20 cellular contexts compared by ENCODE assay signal in genomic region chr11:102286292-102286691, GRCh38. TPM values are rescaled to one million over a fixed set of nuclear protein-coding genes. Genes with fewer than 3 reads are reported as not detected.
DNase-seq lines count a peak whose midpoint lies in the region; ATAC-seq and TF ChIP-seq lines count a peak whose summit lies in the region.
"Had no signal": no experiment of that assay in that cellular context is flagged by ENCODE, and none has a peak within 500 bp of the region (broad histone marks: within the 10 kb centered on the region; RNA-seq: fewer than 3 reads in every experiment).

No MANE protein-coding gene starts in this region.

- H3K27ac Mint-ChIP-seq in mesothelial cell of epicardium (peak overlapping the region; percentile 78), type B pancreatic cell (peak overlapping the region; percentile 91)

- H3K27ac ChIP-seq in mammary epithelial cell (ENCODE audit: insufficient read depth, low read depth, low read length) = no peak overlapping the region
- H3K27ac ChIP-seq in Panc1 (ENCODE audit: low read length) = peak overlapping the region; percentile 64; the same call in 1 of the 2 replicates
- H3K27ac ChIP-seq: 22Rv1, SK-N-MC had no signal

- no peak overlapping the region for H3K9ac ChIP-seq in mammary epithelial cell (ENCODE audit: insufficient read depth, low read length)

- intact Hi-C loops in mammary epithelial cell (cut with micrococcal nuclease) (loop anchor here (10.0 kb wide), 1 partner anchor 271 kb away; no protein-coding TSS in a partner anchor), Panc1 (cut with micrococcal nuclease; ENCODE audit: unreplicated experiment) (loop anchor here (5.0 kb wide), 2 partner anchors 206 to 326 kb away; no protein-coding TSS in a partner anchor), Right ventricle myocardium inferior (cut with DNase I) (loop anchor here (5.0 kb wide), 1 partner anchor 211 kb away; no protein-coding TSS in a partner anchor)

- H3K9me3 Mint-ChIP-seq in mesothelial cell of epicardium (no peaks in the 10 kb centered on the region), type B pancreatic cell (no peaks in the 10 kb centered on the region)

- CTCF ChIA-PET in mammary epithelial cell (lab: Charles Lee; ENCODE audit: low non-redundant PET) = no interaction called here
- CTCF ChIA-PET in Panc1 (lab: Charles Lee) = no interaction called here

- no peak for TF ChIP-seq CTCF in mammary epithelial cell (conservative IDR thresholded peaks at IDR 0.05 in 1 of 2, IDR thresholded peaks at IDR 0.05 in 1 of 2; ENCODE audit: extremely low read depth in 1 of 2, insufficient read depth in 1 of 2, low read depth in 1 of 2, low read length in 2 of 2)
- no peak for TF ChIP-seq CTCF in Panc1 (IDR thresholded peaks at IDR 0.05)
- TF ChIP-seq CTCF in mesothelial cell of epicardium (IDR thresholded peaks at IDR 0.05; ENCODE audit: unreplicated experiment) = no peak
- no peak for TF ChIP-seq CTCF in type B pancreatic cell (conservative IDR thresholded peaks at IDR 0.05)

- H3K36me3 Mint-ChIP-seq in mesothelial cell of epicardium = no peaks in the 10 kb centered on the region
- H3K36me3 Mint-ChIP-seq in type B pancreatic cell = peaks cover 3% of the 10 kb centered on the region

- WGBS in mammary epithelial cell (ENCODE audit: low coverage, missing lambda C conversion rate) = 82% methylated on average over 3 of the region's 3 CpGs

- no peak overlapping the region for H3K4me3 Mint-ChIP-seq in mesothelial cell of epicardium
- H3K4me3 Mint-ChIP-seq in type B pancreatic cell = peak overlapping the region; percentile 71

- H3K27me3 Mint-ChIP-seq in mesothelial cell of epicardium (ENCODE audit: low read depth) = no peaks in the 10 kb centered on the region
- no peaks in the 10 kb centered on the region for H3K27me3 Mint-ChIP-seq in type B pancreatic cell

- H3K4me1 ChIP-seq in mammary epithelial cell (ENCODE audit: insufficient read depth, low read length) (peaks cover 10% of the 10 kb centered on the region), Panc1 (ENCODE audit: control insufficient read depth, insufficient read depth, low read length) (peaks cover 34% of the 10 kb centered on the region)

- H3K27me3 ChIP-seq in mammary epithelial cell (ENCODE audit: insufficient read depth, low read length) = no peaks in the 10 kb centered on the region
- H3K27me3 ChIP-seq in Panc1 (ENCODE audit: control insufficient read depth, insufficient read depth, low read length) = no peaks in the 10 kb centered on the region
- H3K27me3 ChIP-seq: BE2C, MG63 had no signal

- ATAC-seq in Panc1 (no peak), HG03175 (IDR thresholded peaks at IDR 0.05; ENCODE audit: unreplicated experiment) (no peak), Right ventricle myocardium inferior (no peak)

- dilution Hi-C loops in mammary epithelial cell (cut with HindIII; ENCODE audit: low sequenced_read_pairs) = no loop called here

- peaks cover 33% of the 10 kb centered on the region for H3K4me1 Mint-ChIP-seq in mesothelial cell of epicardium
- peaks cover 17% of the 10 kb centered on the region for H3K4me1 Mint-ChIP-seq in type B pancreatic cell (ENCODE audit: unreplicated experiment)

- no peak overlapping the region for H2AFZ ChIP-seq in mammary epithelial cell (ENCODE audit: low read depth, low read length)

- H4K20me1 ChIP-seq in mammary epithelial cell (ENCODE audit: insufficient read depth, low read length) = no peaks in the 10 kb centered on the region

- in situ Hi-C loops in T47D (cut with HindIII; ENCODE audit: low pct_unique_long_range_greater_than_20kb, low sequenced_read_pairs) (no loop called here), mammary epithelial cell (cut with MboI; ENCODE audit: low sequenced_read_pairs in 2 of 2) (loop anchor here (5.0 to 10.0 kb wide), 3 partner anchors 209 to 319 kb away; no protein-coding TSS in a partner anchor), Panc1 (cut with HindIII; ENCODE audit: low pct_unique_long_range_greater_than_20kb, low sequenced_read_pairs) (no loop called here), ACHN (cut with HindIII; ENCODE audit: low pct_ligation_motif_present, low pct_unique_long_range_greater_than_20kb, low sequenced_read_pairs) (no loop called here)

- no peak overlapping the region for H3K4me2 ChIP-seq in mammary epithelial cell (ENCODE audit: insufficient read depth, low read depth, low read length)

- H3K9me3 ChIP-seq in mammary epithelial cell (replicated peaks; ENCODE audit: insufficient read depth, low read length) (no peaks in the 10 kb centered on the region), Panc1 (ENCODE audit: control insufficient read depth, insufficient read depth, low read depth, low read length) (no peaks in the 10 kb centered on the region)
- H3K9me3 ChIP-seq: BE2C, MG63 had no signal

- H3K36me3 ChIP-seq in mammary epithelial cell (ENCODE audit: insufficient read depth, low read length) (no peaks in the 10 kb centered on the region), Panc1 (ENCODE audit: control insufficient read depth, insufficient read depth, low read length) (no peaks in the 10 kb centered on the region)
- H3K36me3 ChIP-seq: BE2C, MG63 had no signal

- POLR2A ChIA-PET in Panc1 (lab: Charles Lee) = no interaction called here

- DNase-seq in T47D (ENCODE audit: low read depth in 1 of 2, low spot score in 1 of 2) = peak; percentile 29 to 78
- no peak for DNase-seq in mammary epithelial cell
- DNase-seq in Panc1 (ENCODE audit: low read depth, low spot score) = no peak
- DNase-seq in mesothelial cell of epicardium (ENCODE audit: low spot score in 2 of 2, unreplicated experiment in 2 of 2) = no peak
- no peak for DNase-seq in type B pancreatic cell (ENCODE audit: extremely low spot score, unreplicated experiment)
- DNase-seq in ACHN = no peak
- DNase-seq in Right ventricle myocardium inferior (ENCODE audit: missing footprints) = no peak
- DNase-seq: BE2C; GOT3; KG1; MG63; NCI-H2029; NCI-H446 treated with DMSO at 0.1 percent for 48 hours; NCI-H526; NCI-H82; NK-92 treated with Interleukin-12 subunit alpha and Interleukin-12 subunit beta, amount 100 ng/mL, for 24 hours; SIG-M5 had no signal

- no peak overlapping the region for H3K4me3 ChIP-seq in mammary epithelial cell (replicated peaks in 1 of 3; ENCODE audit: insufficient read depth in 1 of 3, low read depth in 2 of 3, low read length in 3 of 3)
- H3K4me3 ChIP-seq in Panc1 (ENCODE audit: low read depth in 2 of 2, low read length in 2 of 2) = no peak overlapping the region
- H3K4me3 ChIP-seq: MG63, SK-N-MC had no signal

- BruUV-seq in mammary epithelial cell (replicated peaks; lab: Mats Ljungman, UMichigan) = no TSS peak
- BruUV-seq in Panc1 (replicated peaks; lab: Mats Ljungman, UMichigan) = no TSS peak

- H3K79me2 ChIP-seq in mammary epithelial cell (ENCODE audit: insufficient read depth, low read length) = no peaks in the 10 kb centered on the region

RNA-seq across cellular contexts. Expression of gene BIRC3, which starts 31.0 kb away (rescaled TPM):
- total RNA-seq in mammary epithelial cell (10 to 100 TPM in 1 of 2 donors, under 1 TPM in 1; 0.83 to 17.5 TPM), Panc1 (2021; ENCODE audit: unreplicated experiment) (65.4 TPM), mesothelial cell of epicardium (1.4 to 2.2 TPM (median 1.8 TPM) in 3 replicates), type B pancreatic cell (ENCODE audit: low replicate concordance) (2.3 and 2.8 TPM in 2 replicates), Right ventricle myocardium inferior (10.6 TPM)
- polyA plus RNA-seq in mammary epithelial cell = 1.00 TPM
- polyA minus RNA-seq in mammary epithelial cell = 1.7 TPM
- polyA plus RNA-seq in Panc1 (2012; ENCODE audit: insufficient read length) = 29.2 TPM

Comparison
In these comparisons a context has a peak if more than half of its experiments do, and no peak if none do; other contexts are left out.
1. DNase-seq: peak in T47D (2 of 2); none in mammary epithelial cell (single experiment), Panc1 (single experiment), mesothelial cell of epicardium (0 of 2), type B pancreatic cell (single experiment), ACHN (single experiment) and Right ventricle myocardium inferior (single experiment).
2. in situ Hi-C loops: an anchor here in mammary epithelial cell (5.0 to 10.0 kb wide); none called in T47D, Panc1 and ACHN.